In the genomic region with DNA sequence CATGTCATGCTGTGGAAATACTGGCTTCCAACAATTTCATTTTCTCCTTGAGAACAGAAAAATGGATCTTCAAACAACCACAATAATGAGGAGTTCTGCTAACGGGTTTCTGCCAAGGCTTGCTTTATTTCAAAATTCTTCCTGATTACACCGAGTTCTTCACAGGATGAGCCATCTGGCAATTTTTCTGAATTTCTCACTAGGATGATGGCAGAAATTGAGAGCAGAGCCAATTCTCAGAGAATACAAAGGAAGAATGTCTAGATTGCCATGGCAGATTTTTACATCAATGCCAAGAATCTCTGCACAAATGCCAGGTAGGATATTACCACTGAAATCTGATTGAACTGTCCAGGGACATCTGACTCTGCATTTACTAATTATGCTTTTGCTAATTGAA, we compare ENCODE assay signal across 24 cellular contexts.
"Had no signal": no experiment of that assay in that cellular context is flagged by ENCODE, and none has a peak within 500 bp of the region (broad histone marks: within the 10 kb centered on the region; RNA-seq: fewer than 3 reads in every experiment).

No MANE protein-coding gene starts in this region.

- ATAC-seq: activated CD4-positive, alpha-beta T cell treated with anti-CD3 and anti-CD28 coated beads for 36 hours; activated CD8-positive, alpha-beta memory T cell treated with anti-CD3 and anti-CD28 coated beads, Interleukin-2, amount 10 ng/mL, durations not matched to agents 7 days and 5 days; activated CD8-positive, alpha-beta T cell treated with anti-CD3 and anti-CD28 coated beads, Interleukin-2, amount 10 ng/mL, durations not matched to agents 7 days and 5 days; activated T-helper 17 cell treated with anti-CD3 and anti-CD28 coated beads, Interleukin-2, amount 50 U/mL, for 72 hours; esophagus mucosa; foreskin keratinocyte; gastrocnemius medialis; heart left ventricle had no signal

- DNase-seq: activated CD4-positive, alpha-beta memory T cell treated with anti-CD3 and anti-CD28 coated beads for 36 hours; activated CD4-positive, alpha-beta T cell treated with anti-CD3 and anti-CD28 coated beads for 36 hours; activated CD4-positive, alpha-beta T cell treated with anti-CD3 and anti-CD28 coated beads, Interleukin-2, amount 10 ng/mL, durations not matched to agents 24 days and 14 days; activated CD4-positive, CD25-positive, alpha-beta regulatory T cell; activated CD4-positive, CD25-positive, alpha-beta regulatory T cell treated with anti-CD3 and anti-CD28 coated beads, Interleukin-2, amount 50 U/mL, for 72 hours; activated CD8-positive, alpha-beta memory T cell treated with anti-CD3 and anti-CD28 coated beads, Interleukin-2, amount 10 ng/mL, durations not matched to agents 7 days and 5 days; activated CD8-positive, alpha-beta memory T cell treated with anti-CD3 and anti-CD28 coated beads, Interleukin-2, amount 50 U/mL, for 48 hours; activated CD8-positive, alpha-beta T cell treated with anti-CD3 and anti-CD28 coated beads, Interleukin-2, amount 10 ng/mL, durations not matched to agents 7 days and 5 days; activated effector memory CD4-positive, alpha-beta T cell treated with Interleukin-2 at 50 U/mL for 16 hours; activated gamma-delta T cell treated with Interleukin-2 at 50 U/mL for 16 hours; activated naive CD4-positive, alpha-beta T cell treated with anti-CD3 and anti-CD28 coated beads, Interleukin-2, amount 50 U/mL, for 16 hours; activated naive CD4-positive, alpha-beta T cell treated with Interleukin-2 at 50 U/mL for 16 hours; activated T-cell treated with anti-CD3 and anti-CD28 coated beads for 4 hours; activated T-cell treated with anti-CD3 and anti-CD28 coated beads, Interleukin-2, amount 50 U/mL, for 24 hours; amniotic stem cell; effector memory CD4-positive, alpha-beta T cell; endodermal cell; foreskin keratinocyte; gastrocnemius medialis; glutamatergic neuron; heart left ventricle; T-helper 2 cell had no signal
